ENCODE assay signal across 9 cellular contexts in the genomic region with DNA sequence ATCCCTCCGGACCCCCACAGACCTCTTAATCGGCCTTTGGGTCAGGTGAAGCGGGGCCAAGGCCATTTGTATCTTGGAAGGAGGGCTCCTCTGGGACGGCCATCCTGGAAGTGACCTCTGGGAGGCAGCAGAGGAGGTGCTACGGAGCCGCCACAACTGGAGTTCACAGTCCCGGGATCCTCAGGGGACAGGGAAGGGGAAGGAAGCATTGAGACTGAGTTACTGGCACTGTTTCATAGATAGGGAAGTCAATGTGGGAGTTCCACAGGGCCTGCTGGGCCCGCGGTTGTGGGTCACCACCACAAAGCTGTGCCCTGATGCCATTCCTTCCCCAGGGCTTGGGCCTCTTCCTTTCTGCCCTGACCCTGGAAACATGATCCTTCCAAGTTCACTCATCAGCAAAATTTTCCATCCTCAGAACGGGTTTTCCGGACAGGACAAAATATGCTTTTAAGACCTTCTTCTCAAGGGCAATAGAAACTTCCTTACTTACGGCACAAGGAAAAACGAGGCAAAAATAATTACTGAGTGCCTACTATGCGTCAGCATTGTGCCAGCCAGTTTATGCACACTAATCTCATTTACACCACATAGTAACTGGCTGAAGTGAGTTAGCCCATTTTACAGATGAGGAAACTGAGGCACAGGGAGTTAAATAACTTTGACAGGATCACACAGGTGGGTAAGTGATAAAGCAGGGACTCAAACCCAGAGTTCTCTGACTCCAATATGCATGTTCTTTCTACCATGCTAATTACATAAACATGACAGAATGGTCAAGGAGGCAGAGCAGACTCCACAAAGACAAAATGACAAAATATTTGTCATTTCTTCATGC.
DNase-seq lines count a peak whose midpoint lies in the region; ATAC-seq and TF ChIP-seq lines count a peak whose summit lies in the region.
"Had no signal": no experiment of that assay in that cellular context is flagged by ENCODE, and none has a peak within 500 bp of the region (broad histone marks: within the 10 kb centered on the region; RNA-seq: fewer than 3 reads in every experiment).

No MANE protein-coding gene starts in this region.

- no peaks in the 10 kb centered on the region for H3K9me3 Mint-ChIP-seq in activated CD4-positive, alpha-beta memory T cell treated with anti-CD3 and anti-CD28 coated beads, Interleukin-2, amount 10 ng/mL, durations not matched to agents 7 days and 5 days

- H3K27ac Mint-ChIP-seq in activated CD4-positive, alpha-beta memory T cell treated with anti-CD3 and anti-CD28 coated beads, Interleukin-2, amount 10 ng/mL, durations not matched to agents 7 days and 5 days = no peak overlapping the region

- H3K4me3 ChIP-seq in upper lobe of left lung = no peak overlapping the region
- H3K4me3 ChIP-seq: BLaER1 had no signal

- 41 to 43% methylated on average over 14 of the region's 14 CpGs for WGBS in upper lobe of left lung, 2 donors

- H3K36me3 ChIP-seq in upper lobe of left lung = no peaks in the 10 kb centered on the region
- H3K36me3 ChIP-seq: BLaER1 had no signal

- H3K4me1 Mint-ChIP-seq in activated CD4-positive, alpha-beta memory T cell treated with anti-CD3 and anti-CD28 coated beads, Interleukin-2, amount 10 ng/mL, durations not matched to agents 7 days and 5 days = no peaks in the 10 kb centered on the region

- POLR2A ChIA-PET in activated CD4-positive, alpha-beta memory T cell treated with anti-CD3 and anti-CD28 coated beads, Interleukin-2, amount 10 ng/mL, durations not matched to agents 7 days and 5 days (lab: Charles Lee) = no interaction called here

- H3K9me3 ChIP-seq in upper lobe of left lung = no peaks in the 10 kb centered on the region
- H3K9me3 ChIP-seq: BLaER1 had no signal

- CTCF ChIA-PET in activated CD4-positive, alpha-beta memory T cell treated with anti-CD3 and anti-CD28 coated beads, Interleukin-2, amount 10 ng/mL, durations not matched to agents 7 days and 5 days (lab: Charles Lee) = interaction anchor here (0.6 to 1.3 kb wide), 4 partner anchors 7 to 141 kb away, joined by 3 to 4 read pairs (median 3); no protein-coding TSS in a partner anchor

- peaks cover 4% of the 10 kb centered on the region for H3K27me3 Mint-ChIP-seq in activated CD4-positive, alpha-beta memory T cell treated with anti-CD3 and anti-CD28 coated beads, Interleukin-2, amount 10 ng/mL, durations not matched to agents 7 days and 5 days

- peak; percentile 59 to 61 for ATAC-seq in upper lobe of left lung (ENCODE audit: low FRiP score in 2 of 2)

- no peaks in the 10 kb centered on the region for H3K36me3 Mint-ChIP-seq in activated CD4-positive, alpha-beta memory T cell treated with anti-CD3 and anti-CD28 coated beads, Interleukin-2, amount 10 ng/mL, durations not matched to agents 7 days and 5 days (ENCODE audit: low read depth)

- H3K4me3 Mint-ChIP-seq in activated CD4-positive, alpha-beta memory T cell treated with anti-CD3 and anti-CD28 coated beads, Interleukin-2, amount 10 ng/mL, durations not matched to agents 7 days and 5 days = no peak overlapping the region

- H3K4me1 ChIP-seq in upper lobe of left lung = no peaks in the 10 kb centered on the region
- H3K4me1 ChIP-seq: BLaER1 had no signal

- DNase-seq in NCI-H748 (lab: John Stamatoyannopoulos, UW; ENCODE audit: unreplicated experiment) (peak; percentile 20), NCI-H748 treated with DMSO at 0.1 percent for 48 hours (lab: John Stamatoyannopoulos, UW) (no peak), astrocyte of the hippocampus (ENCODE audit: low read depth, low spot score) (peak; percentile 82), iris pigment epithelial cell (ENCODE audit: low read depth) (peak; percentile 38), upper lobe of left lung (peak; percentile 25 to 70), germinal center (ENCODE audit: low spot score) (no peak), GF-D8 (lab: John Stamatoyannopoulos, UW) (no peak)
- no peak for DNase-seq in activated CD4-positive, alpha-beta memory T cell treated with anti-CD3 and anti-CD28 coated beads, Interleukin-2, amount 10 ng/mL, durations not matched to agents 7 days and 5 days

- TF ChIP-seq CTCF in upper lobe of left lung (IDR thresholded peaks at IDR 0.05) = peak; percentile 28 to 66 (median 56)

- no peak overlapping the region for H3K27ac ChIP-seq in upper lobe of left lung
- H3K27ac ChIP-seq: BLaER1 had no signal

- TF ChIP-seq POLR2A in upper lobe of left lung (IDR thresholded peaks at IDR 0.05) = no peak

- no peak for TF ChIP-seq EP300 in upper lobe of left lung (IDR thresholded peaks at IDR 0.05)

- H3K27me3 ChIP-seq in upper lobe of left lung = no peaks in the 10 kb centered on the region
- H3K27me3 ChIP-seq: BLaER1 had no signal

Comparison
In these comparisons a context has a peak if more than half of its experiments do, and no peak if none do; other contexts are left out.
1. DNase-seq: peak in NCI-H748 (single experiment), astrocyte of the hippocampus (single experiment), iris pigment epithelial cell (single experiment) and upper lobe of left lung (2 of 2); none in NCI-H748 treated with DMSO at 0.1 percent for 48 hours (single experiment), activated CD4-positive, alpha-beta memory T cell treated with anti-CD3 and anti-CD28 coated beads, Interleukin-2, amount 10 ng/mL, durations not matched to agents 7 days and 5 days (single experiment), germinal center (single experiment) and GF-D8 (single experiment).